Comparison of ENCODE assay signal across 28 cellular contexts in the genomic region with DNA sequence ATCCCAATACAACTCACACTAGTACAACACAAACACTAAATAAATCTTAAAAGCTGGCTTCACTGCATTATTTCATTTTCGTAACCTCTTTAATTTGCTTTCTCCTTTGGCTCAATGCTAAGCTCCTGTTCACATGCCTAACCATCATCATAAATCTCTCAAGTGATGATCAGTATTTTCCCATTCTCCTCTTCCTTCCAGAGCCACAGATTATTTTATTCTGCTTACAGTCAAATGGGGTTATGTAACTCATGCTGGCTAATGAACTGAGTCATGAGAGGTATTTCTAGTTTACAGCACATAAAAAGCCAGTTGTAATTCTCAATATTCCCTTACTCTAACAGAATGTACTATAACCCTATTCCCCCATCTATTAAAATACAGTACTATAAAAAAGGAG.
DNase-seq lines count a peak whose midpoint lies in the region; ATAC-seq, FAIRE-seq and TF ChIP-seq lines count a peak whose summit lies in the region.
"Had no signal": no experiment of that assay in that cellular context is flagged by ENCODE, and none has a peak within 500 bp of the region (broad histone marks: within the 10 kb centered on the region; RNA-seq: fewer than 3 reads in every experiment).

No MANE protein-coding gene starts in this region.

- CTCF ChIA-PET in activated CD4-positive, alpha-beta memory T cell treated with anti-CD3 and anti-CD28 coated beads for 36 hours (lab: Charles Lee): no interaction called here

- POLR2A ChIA-PET in activated CD4-positive, alpha-beta memory T cell treated with anti-CD3 and anti-CD28 coated beads for 36 hours (lab: Charles Lee): no interaction called here

- DNase-seq in AG09309 (ENCODE audit: low read depth) (peak; percentile 25), H54 (ENCODE audit: insufficient read length, low spot score) (no peak), astrocyte of the spinal cord (ENCODE audit: low read depth, low spot score) (peak; percentile 38), iris pigment epithelial cell (ENCODE audit: low read depth) (peak; percentile 20), posterior cingulate gyrus (no peak)
- no peak for DNase-seq in activated CD8-positive, alpha-beta memory T cell treated with anti-CD3 and anti-CD28 coated beads, Interleukin-2, amount 50 U/mL, for 4 hours
- no peak for DNase-seq in activated CD4-positive, alpha-beta memory T cell treated with anti-CD3 and anti-CD28 coated beads for 36 hours
- DNase-seq: activated CD4-positive, alpha-beta T cell treated with anti-CD3 and anti-CD28 coated beads for 4 hours; activated naive CD4-positive, alpha-beta T cell treated with Interleukin-2 at 50 U/mL for 16 hours; activated T-cell treated with anti-CD3 and anti-CD28 coated beads, Interleukin-2, amount 50 U/mL, for 48 hours; amniotic stem cell; endodermal cell; GOT3; heart left ventricle; KBM-7; NCI-H1436 treated with DMSO at 0.1 percent for 48 hours; NCI-H2107; NCI-H446 treated with DMSO at 0.1 percent for 48 hours; NK-92 treated with Interleukin-12 subunit alpha and Interleukin-12 subunit beta, amount 100 ng/mL, for 24 hours; Peyer's patch; stimulated activated CD4-positive, alpha-beta T cell treated with anti-CD3 and anti-CD28 coated beads, Interleukin-2, amount 100 ng/mL, for 24 hours had no signal

- in situ Hi-C loops in astrocyte of the spinal cord (cut with HindIII; ENCODE audit: low sequenced_read_pairs): no loop called here

- no peak overlapping the region for H3K4me3 Mint-ChIP-seq in activated CD4-positive, alpha-beta memory T cell treated with anti-CD3 and anti-CD28 coated beads for 36 hours
- H3K4me3 Mint-ChIP-seq: endodermal cell had no signal

- FAIRE-seq in H54 (lab: Jason Lieb, UNC): peak; percentile 41
- FAIRE-seq: D721Med, GM18507 had no signal

- H3K36me3 Mint-ChIP-seq in activated CD4-positive, alpha-beta memory T cell treated with anti-CD3 and anti-CD28 coated beads for 36 hours: no peaks in the 10 kb centered on the region

- TF ChIP-seq CTCF in AG09309 (IDR thresholded peaks at IDR 0.05; ENCODE audit: control insufficient read depth, insufficient read depth, low read depth, low read length, missing control alignments): no peak
- TF ChIP-seq CTCF in astrocyte of the spinal cord (IDR thresholded peaks at IDR 0.05; ENCODE audit: low read depth, low read length): no peak

- no peaks in the 10 kb centered on the region for H3K9me3 Mint-ChIP-seq in activated CD4-positive, alpha-beta memory T cell treated with anti-CD3 and anti-CD28 coated beads for 36 hours
- H3K9me3 Mint-ChIP-seq: endodermal cell had no signal

- no peak overlapping the region for H3K27ac Mint-ChIP-seq in activated CD4-positive, alpha-beta memory T cell treated with anti-CD3 and anti-CD28 coated beads for 36 hours
- H3K27ac Mint-ChIP-seq: endodermal cell had no signal

- no peaks in the 10 kb centered on the region for H3K27me3 Mint-ChIP-seq in activated CD4-positive, alpha-beta memory T cell treated with anti-CD3 and anti-CD28 coated beads for 36 hours

- ATAC-seq in GM18517 (IDR thresholded peaks at IDR 0.05; ENCODE audit: unreplicated experiment): no peak
- ATAC-seq: heart left ventricle had no signal

- no peak overlapping the region for H3K4me3 ChIP-seq in AG09309 (ENCODE audit: control insufficient read depth, low read depth, low read length)
- H3K4me3 ChIP-seq in astrocyte of the spinal cord (ENCODE audit: low read depth, low read length): no peak overlapping the region
- H3K4me3 ChIP-seq: cardiac muscle cell, heart left ventricle, Peyer's patch, prostate gland, SJSA1, smooth muscle cell had no signal

- H3K4me1 Mint-ChIP-seq in activated CD4-positive, alpha-beta memory T cell treated with anti-CD3 and anti-CD28 coated beads for 36 hours (ENCODE audit: low read depth): no peaks in the 10 kb centered on the region

- intact Hi-C loops in posterior cingulate gyrus (cut with DNase I): no loop called here
- intact Hi-C loops in activated CD4-positive, alpha-beta memory T cell treated with anti-CD3 and anti-CD28 coated beads for 36 hours (cut with micrococcal nuclease): no loop called here

- TF ChIP-seq POLR2A in H54 (IDR thresholded peaks at IDR 0.05; ENCODE audit: low read depth, low read length): no peak

Comparison
In these comparisons a context has a peak if more than half of its experiments do, and no peak if none do; other contexts are left out.
1. DNase-seq: peak in AG09309 (single experiment), astrocyte of the spinal cord (single experiment) and iris pigment epithelial cell (single experiment); none in H54 (single experiment), posterior cingulate gyrus (0 of 10), activated CD8-positive, alpha-beta memory T cell treated with anti-CD3 and anti-CD28 coated beads, Interleukin-2, amount 50 U/mL, for 4 hours (single experiment) and activated CD4-positive, alpha-beta memory T cell treated with anti-CD3 and anti-CD28 coated beads for 36 hours (single experiment).